In the genomic region with DNA sequence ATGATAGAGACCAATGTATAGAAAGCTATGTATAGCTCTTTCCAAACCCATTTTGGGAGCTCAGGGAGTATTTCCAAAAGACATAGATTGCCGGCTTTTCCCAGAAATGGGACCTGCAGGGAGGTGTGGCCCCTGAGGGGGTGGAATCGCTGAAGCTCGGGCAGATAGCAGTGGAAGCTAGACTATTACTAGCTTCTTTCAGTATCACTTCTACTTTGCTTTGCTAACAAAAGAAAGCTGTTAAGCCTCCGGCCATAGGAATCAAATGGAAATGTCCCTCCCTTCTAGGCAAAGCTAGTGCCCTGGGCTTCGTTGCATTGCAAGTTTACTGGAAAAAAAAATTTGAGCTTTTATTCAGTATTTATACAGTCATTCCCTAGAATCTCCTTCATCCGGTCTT, we compare ENCODE assay signal across 1 cellular context.
TF ChIP-seq lines count a peak whose summit lies in the region.

No MANE protein-coding gene starts in this region.

TF ChIP-seq in HepG2, 621 proteins besides CTCF, POLR2A, EP300 and RAD21:
- TF ChIP-seq TEAD3 (CRISPR knock-in tag; optimal IDR thresholded peaks at IDR 0.05; ENCODE audit: borderline replicate concordance) (no peak), ZNF136 (CRISPR knock-in tag; IDR thresholded peaks at IDR 0.05; ENCODE audit: low read depth) (no peak), EED (CRISPR knock-in tag; IDR thresholded peaks at IDR 0.05) (no peak), HNRNPL (IDR thresholded peaks at IDR 0.05; ENCODE audit: low read depth, low read length) (no peak), KDM3A (CRISPR knock-in tag; IDR thresholded peaks at IDR 0.05; ENCODE audit: low read depth) (no peak), KMT2A (CRISPR knock-in tag; IDR thresholded peaks at IDR 0.05) (no peak), AGO2 (optimal IDR thresholded peaks at IDR 0.05; ENCODE audit: low read depth, low read length) (no peak), ZNF674 (CRISPR knock-in tag; IDR thresholded peaks at IDR 0.05; ENCODE audit: low read depth) (no peak), PREB (CRISPR knock-in tag; IDR thresholded peaks at IDR 0.05) (no peak), GATAD2A (CRISPR knock-in tag; IDR thresholded peaks at IDR 0.05) (no peak), ZNF264 (CRISPR knock-in tag; IDR thresholded peaks at IDR 0.05) (no peak), STAG1 (CRISPR knock-in tag; IDR thresholded peaks at IDR 0.05) (no peak), FOXA3 (CRISPR knock-in tag; IDR thresholded peaks at IDR 0.05) (no peak), HOXA9 (CRISPR knock-in tag; IDR thresholded peaks at IDR 0.05; ENCODE audit: borderline replicate concordance) (no peak), ZSCAN31 (CRISPR knock-in tag; IDR thresholded peaks at IDR 0.05; ENCODE audit: low read depth) (no peak), TEAD2 (CRISPR knock-in tag; IDR thresholded peaks at IDR 0.05) (no peak), ZNF557 (CRISPR knock-in tag; IDR thresholded peaks at IDR 0.05) (no peak)
- TF ChIP-seq, protein P1, sequence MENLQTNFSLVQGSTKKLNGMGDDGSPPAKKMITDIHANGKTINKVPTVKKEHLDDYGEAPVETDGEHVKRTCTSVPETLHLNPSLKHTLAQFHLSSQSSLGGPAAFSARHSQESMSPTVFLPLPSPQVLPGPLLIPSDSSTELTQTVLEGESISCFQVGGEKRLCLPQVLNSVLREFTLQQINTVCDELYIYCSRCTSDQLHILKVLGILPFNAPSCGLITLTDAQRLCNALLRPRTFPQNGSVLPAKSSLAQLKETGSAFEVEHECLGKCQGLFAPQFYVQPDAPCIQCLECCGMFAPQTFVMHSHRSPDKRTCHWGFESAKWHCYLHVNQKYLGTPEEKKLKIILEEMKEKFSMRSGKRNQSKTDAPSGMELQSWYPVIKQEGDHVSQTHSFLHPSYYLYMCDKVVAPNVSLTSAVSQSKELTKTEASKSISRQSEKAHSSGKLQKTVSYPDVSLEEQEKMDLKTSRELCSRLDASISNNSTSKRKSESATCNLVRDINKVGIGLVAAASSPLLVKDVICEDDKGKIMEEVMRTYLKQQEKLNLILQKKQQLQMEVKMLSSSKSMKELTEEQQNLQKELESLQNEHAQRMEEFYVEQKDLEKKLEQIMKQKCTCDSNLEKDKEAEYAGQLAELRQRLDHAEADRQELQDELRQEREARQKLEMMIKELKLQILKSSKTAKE (CRISPR knock-in tag; IDR thresholded peaks at IDR 0.05; ENCODE audit: borderline replicate concordance) = no peak
TF ChIP-seq in HepG2: peak in this region for 0.
